18 cellular contexts compared by ENCODE assay signal in genomic region chr17:41119696-41120690, GRCh38. TPM values are rescaled to one million over a fixed set of nuclear protein-coding genes. Genes with fewer than 3 reads are reported as not detected.
DNase-seq lines count a peak whose midpoint lies in the region; ATAC-seq and TF ChIP-seq lines count a peak whose summit lies in the region.
"Not testable (repeated sequence)": the region's sequence is repeated elsewhere in the genome, so short reads cannot be mapped to it uniquely, and the experiment has no call there.
"Had no signal": no experiment of that assay in that cellular context is flagged by ENCODE, and none has a peak within 500 bp of the region (broad histone marks: within the 10 kb centered on the region; RNA-seq: fewer than 3 reads in every experiment).

No MANE protein-coding gene starts in this region.

- not testable (repeated sequence) for H3K9me3 Mint-ChIP-seq in T-cell; activated naive CD4-positive, alpha-beta T cell treated with anti-CD3 and anti-CD28 coated beads for 36 hours; chondrocyte (ENCODE audit: low read depth)

- POLR2A ChIA-PET in HEK293 (lab: Yijun Ruan, JAX); T-cell (lab: Charles Lee): not testable (repeated sequence)

- not testable (repeated sequence) for H3K4me3 ChIP-seq in HEK293 (ENCODE audit: low read depth, low read length); NB4 (ENCODE audit: low read depth, low read length); trophoblast cell (ENCODE audit: low read depth, low read length)

- not testable (repeated sequence) for H3K4ac ChIP-seq in trophoblast cell (ENCODE audit: low read depth, low read length)

- H3K27ac ChIP-seq in HEK293 (ENCODE audit: extremely low read depth, low read depth, low read length); trophoblast cell (ENCODE audit: low read depth, low read length): not testable (repeated sequence)

- H3K4me2 ChIP-seq in trophoblast cell (ENCODE audit: low read length) = not testable (repeated sequence)

- H3K14ac ChIP-seq in trophoblast cell (ENCODE audit: low read length) = not testable (repeated sequence)

- not testable (repeated sequence) for H3K36me3 Mint-ChIP-seq in T-cell; activated naive CD4-positive, alpha-beta T cell treated with anti-CD3 and anti-CD28 coated beads for 36 hours (ENCODE audit: low read depth); chondrocyte (ENCODE audit: low read depth)

- H2AFZ ChIP-seq in trophoblast cell (ENCODE audit: insufficient read depth, low read length, poor library complexity) = not testable (repeated sequence)

- H3K4me1 ChIP-seq in HEK293 (ENCODE audit: control insufficient read depth, insufficient read depth, low read length); trophoblast cell (ENCODE audit: control insufficient read depth in 1 of 2, insufficient read depth in 2 of 2, low read length in 2 of 2): not testable (repeated sequence)

- H2BK120ac ChIP-seq in trophoblast cell (ENCODE audit: insufficient read depth, low read length, poor library complexity) = not testable (repeated sequence)

- H3K9me3 ChIP-seq in HEK293 (ENCODE audit: control insufficient read depth, insufficient read depth, low read depth, low read length); trophoblast cell (ENCODE audit: insufficient read depth, low read depth, low read length): not testable (repeated sequence)

- H2BK12ac ChIP-seq in trophoblast cell (ENCODE audit: low read length) = not testable (repeated sequence)

- peak; percentile 69 to 93 (median 88) for ATAC-seq in T-cell (replicated peaks in 1 of 4)

- DNase-seq in CD1c-positive myeloid dendritic cell (ENCODE audit: extremely low spot score) = peak; percentile 25
- peak; percentile 10 for DNase-seq in NB4 (ENCODE audit: low read depth)
- DNase-seq in T-cell = peak in 1 of 34 experiments; percentile 7
- peak; percentile 15 for DNase-seq in activated naive CD4-positive, alpha-beta T cell treated with anti-CD3 and anti-CD28 coated beads for 36 hours
- DNase-seq in chondrocyte (ENCODE audit: low spot score) = not testable (repeated sequence)
- peak; percentile 3 for DNase-seq in globus pallidus (ENCODE audit: low spot score)
- DNase-seq in trophoblast cell = peak; percentile 18 to 47

- H3K36me3 ChIP-seq in HEK293 (ENCODE audit: control insufficient read depth in 2 of 2, insufficient read depth in 1 of 2, low read length in 2 of 2); trophoblast cell (ENCODE audit: control insufficient read depth in 1 of 2, insufficient read depth in 2 of 2, low read length in 2 of 2): not testable (repeated sequence)

- CTCF ChIA-PET in HEK293 (lab: Yijun Ruan, JAX); T-cell (lab: Charles Lee); activated naive CD4-positive, alpha-beta T cell treated with anti-CD3 and anti-CD28 coated beads for 36 hours (lab: Charles Lee): not testable (repeated sequence)

- not testable (repeated sequence) for H3K27me3 Mint-ChIP-seq in T-cell; activated naive CD4-positive, alpha-beta T cell treated with anti-CD3 and anti-CD28 coated beads for 36 hours (ENCODE audit: low read depth); chondrocyte (ENCODE audit: low read depth)

- not testable (repeated sequence) for H4K12ac ChIP-seq in trophoblast cell (ENCODE audit: low read depth, low read length)

- H3K18ac ChIP-seq in trophoblast cell (ENCODE audit: low read length) = not testable (repeated sequence)

- H4K91ac ChIP-seq in trophoblast cell (ENCODE audit: low read depth, low read length) = not testable (repeated sequence)

- no CpG with 5 or more reads among the region's 11 CpGs for WGBS in trophoblast cell (ENCODE audit: extremely low coverage, insufficient coverage, insufficient read length)

- intact Hi-C loops in activated naive CD4-positive, alpha-beta T cell treated with anti-CD3 and anti-CD28 coated beads for 36 hours (cut with micrococcal nuclease) = loop anchor here (10.0 kb wide), 1 partner anchor 375 kb away; no protein-coding TSS in a partner anchor

- not testable (repeated sequence) for H3K79me2 ChIP-seq in trophoblast cell (ENCODE audit: control insufficient read depth, insufficient read depth, low read length, poor library complexity)

- not testable (repeated sequence) for TF ChIP-seq CTCF in HEK293 (tag by site-specific recombination; IDR thresholded peaks at IDR 0.05); NB4 (IDR thresholded peaks at IDR 0.05; ENCODE audit: low read depth, low read length); chondrocyte (IDR thresholded peaks at IDR 0.05)

- not testable (repeated sequence) for H3K9ac ChIP-seq in trophoblast cell (ENCODE audit: low read length)

- not testable (repeated sequence) for H2AK5ac ChIP-seq in trophoblast cell (ENCODE audit: low read length)

- H3K4me3 Mint-ChIP-seq in T-cell = peak overlapping the region; percentile 19 to 57 (median 45)
- not testable (repeated sequence) for H3K4me3 Mint-ChIP-seq in activated naive CD4-positive, alpha-beta T cell treated with anti-CD3 and anti-CD28 coated beads for 36 hours; chondrocyte (ENCODE audit: unreplicated experiment)

- H3K4me1 Mint-ChIP-seq in T-cell (peaks cover 34 to 57% (median 52%) of the 10 kb centered on the region in 3 donors), chondrocyte (ENCODE audit: low read depth) (peaks cover 37% of the 10 kb centered on the region)
- peaks cover 40% of the 10 kb centered on the region for H3K4me1 Mint-ChIP-seq in activated naive CD4-positive, alpha-beta T cell treated with anti-CD3 and anti-CD28 coated beads for 36 hours (ENCODE audit: low read depth)

- H3K27ac Mint-ChIP-seq in T-cell (peak overlapping the region; percentile 4 to 88), chondrocyte (ENCODE audit: unreplicated experiment) (peak overlapping the region; percentile 22)
- H3K27ac Mint-ChIP-seq in activated naive CD4-positive, alpha-beta T cell treated with anti-CD3 and anti-CD28 coated beads for 36 hours = peak overlapping the region; percentile 50

- not testable (repeated sequence) for H3K27me3 ChIP-seq in trophoblast cell (ENCODE audit: insufficient read depth, low read length)

- H4K8ac ChIP-seq in trophoblast cell (ENCODE audit: low read depth, low read length) = not testable (repeated sequence)

- not testable (repeated sequence) for TF ChIP-seq POLR2A in NB4 (IDR thresholded peaks at IDR 0.05; ENCODE audit: extremely low read depth, insufficient read length)

- H2BK5ac ChIP-seq in trophoblast cell (ENCODE audit: low read depth, low read length, poor library complexity) = not testable (repeated sequence)

- not testable (repeated sequence) for H3K23ac ChIP-seq in trophoblast cell (ENCODE audit: low read length)

- H3K79me1 ChIP-seq in trophoblast cell (ENCODE audit: low read length) = not testable (repeated sequence)

TF ChIP-seq in HEK293, 187 proteins besides CTCF, POLR2A, EP300 and RAD21:
- 0 out of 2 replicates have a peak, but pooled peaks have one; percentile 14 for TF ChIP-seq ZFP3 (tag by site-specific recombination; IDR thresholded peaks at IDR 0.05; ENCODE audit: low read depth)
TF ChIP-seq in HEK293: peak in this region for 1; not testable (repeated sequence) for 186.

RNA-seq across cellular contexts. Expression of gene KRTAP4-11, which starts 1.8 kb away (rescaled TPM):
- total RNA-seq in T-cell (not detected), chondrocyte (not detected in 3 replicates)
- total RNA-seq in activated naive CD4-positive, alpha-beta T cell treated with anti-CD3 and anti-CD28 coated beads for 36 hours = not detected
- not detected in 2 replicates for polyA plus RNA-seq in trophoblast cell (2013)
- total RNA-seq: activated CD4-positive, alpha-beta memory T cell treated with anti-CD3 and anti-CD28 coated beads, Interleukin-2, amount 10 ng/mL, durations not matched to agents 7 days and 5 days; dorsolateral prefrontal cortex; HepG2; mesenteric fat pad; posterior vena cava; thyroid gland; WTC11 had no signal
- polyA plus RNA-seq: CD14-positive monocyte, esophagus, HepG2, neural cell had no signal

RNA-seq across cellular contexts. Expression of gene KRTAP4-12, which starts 4.0 kb away (rescaled TPM):
- total RNA-seq in T-cell = not detected
- not detected for total RNA-seq in activated naive CD4-positive, alpha-beta T cell treated with anti-CD3 and anti-CD28 coated beads for 36 hours
- total RNA-seq in chondrocyte = not detected in 3 replicates
- not detected in 2 replicates for polyA plus RNA-seq in trophoblast cell (2013)
- total RNA-seq: activated CD4-positive, alpha-beta memory T cell treated with anti-CD3 and anti-CD28 coated beads, Interleukin-2, amount 10 ng/mL, durations not matched to agents 7 days and 5 days; dorsolateral prefrontal cortex; HepG2; mesenteric fat pad; posterior vena cava; thyroid gland; WTC11 had no signal
- polyA plus RNA-seq: CD14-positive monocyte, esophagus, HepG2, neural cell had no signal

RNA-seq across cellular contexts. Expression of gene KRTAP4-9, which starts 14.8 kb away (rescaled TPM):
- not detected for total RNA-seq in T-cell
- total RNA-seq in activated naive CD4-positive, alpha-beta T cell treated with anti-CD3 and anti-CD28 coated beads for 36 hours = not detected
- not detected in 3 replicates for total RNA-seq in chondrocyte
- polyA plus RNA-seq in trophoblast cell (2013) = not detected in 2 replicates
- total RNA-seq: activated CD4-positive, alpha-beta memory T cell treated with anti-CD3 and anti-CD28 coated beads, Interleukin-2, amount 10 ng/mL, durations not matched to agents 7 days and 5 days; dorsolateral prefrontal cortex; HepG2; mesenteric fat pad; posterior vena cava; thyroid gland; WTC11 had no signal
- polyA plus RNA-seq: CD14-positive monocyte, esophagus, HepG2, neural cell had no signal

RNA-seq across cellular contexts. Expression of gene KRTAP4-16, which starts 18.0 kb away (rescaled TPM):
- not detected for total RNA-seq in T-cell
- not detected for total RNA-seq in activated naive CD4-positive, alpha-beta T cell treated with anti-CD3 and anti-CD28 coated beads for 36 hours
- not detected in 3 replicates for total RNA-seq in chondrocyte
- polyA plus RNA-seq in trophoblast cell (2013) = not detected in 2 replicates
- total RNA-seq: activated CD4-positive, alpha-beta memory T cell treated with anti-CD3 and anti-CD28 coated beads, Interleukin-2, amount 10 ng/mL, durations not matched to agents 7 days and 5 days; dorsolateral prefrontal cortex; HepG2; mesenteric fat pad; posterior vena cava; thyroid gland; WTC11 had no signal
- polyA plus RNA-seq: CD14-positive monocyte, esophagus, HepG2, neural cell had no signal

RNA-seq across cellular contexts. Expression of gene KRTAP4-6, which starts 20.4 kb away (rescaled TPM):
- total RNA-seq in T-cell (not detected), chondrocyte (not detected in 3 replicates)
- not detected for total RNA-seq in activated naive CD4-positive, alpha-beta T cell treated with anti-CD3 and anti-CD28 coated beads for 36 hours
- not detected in 2 replicates for polyA plus RNA-seq in trophoblast cell (2013)
- total RNA-seq: activated CD4-positive, alpha-beta memory T cell treated with anti-CD3 and anti-CD28 coated beads, Interleukin-2, amount 10 ng/mL, durations not matched to agents 7 days and 5 days; dorsolateral prefrontal cortex; HepG2; mesenteric fat pad; posterior vena cava; thyroid gland; WTC11 had no signal
- polyA plus RNA-seq: CD14-positive monocyte, esophagus, HepG2, neural cell had no signal
